In the genomic region with DNA sequence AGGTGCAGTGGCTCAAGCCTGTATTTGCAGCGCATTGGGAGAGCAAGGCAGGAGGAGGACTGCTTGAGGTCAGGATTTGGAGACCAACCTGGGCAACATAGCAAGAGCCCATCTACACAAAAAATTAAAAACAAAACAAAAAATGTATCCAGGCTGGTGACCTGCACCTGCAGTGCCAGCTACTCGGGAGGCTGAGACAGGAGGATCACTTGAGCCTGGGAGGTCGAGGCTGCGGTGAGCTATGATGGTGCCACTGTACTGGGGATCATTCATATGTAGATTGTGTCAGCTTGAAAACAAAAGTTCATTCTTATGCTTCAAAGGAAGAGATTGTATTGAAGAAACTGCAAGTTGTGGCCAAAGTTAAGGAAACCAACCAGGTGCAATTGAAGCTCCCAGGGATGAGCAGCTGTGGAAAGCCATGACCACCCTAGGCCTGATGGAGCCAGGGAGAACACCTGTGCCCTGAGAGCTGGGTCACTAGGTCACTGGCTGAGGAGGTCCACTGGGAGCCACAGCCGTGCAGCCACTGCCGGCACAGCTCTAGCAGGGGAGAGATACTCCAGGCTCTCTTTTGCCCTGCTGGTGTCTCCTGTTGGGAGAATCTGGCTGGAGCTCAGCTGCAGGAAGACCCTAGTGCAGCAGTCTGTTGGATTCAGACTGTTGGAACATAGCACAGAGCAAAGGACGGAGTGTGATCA, we compare ENCODE assay signal across 25 cellular contexts.
"Had no signal": no experiment of that assay in that cellular context is flagged by ENCODE, and none has a peak within 500 bp of the region (broad histone marks: within the 10 kb centered on the region; RNA-seq: fewer than 3 reads in every experiment).

No MANE protein-coding gene starts in this region.

- H3K27ac ChIP-seq: adrenal gland, breast epithelium had no signal

- H3K4me1 ChIP-seq: adrenal gland, breast epithelium had no signal

- ATAC-seq: PC-3, T-helper 17 cell had no signal

- H3K4me3 ChIP-seq: adrenal gland, breast epithelium had no signal

- H3K27me3 Mint-ChIP-seq: activated B cell treated with CpG ODN at 0.5 μM for 24 hours; activated CD4-positive, alpha-beta memory T cell treated with anti-CD3 and anti-CD28 coated beads for 36 hours had no signal

- H3K9me3 Mint-ChIP-seq: activated B cell treated with CpG ODN at 0.5 μM for 24 hours; activated CD4-positive, alpha-beta memory T cell treated with anti-CD3 and anti-CD28 coated beads for 36 hours; activated CD4-positive, alpha-beta T cell treated with anti-CD3 and anti-CD28 coated beads, Interleukin-2, amount 10 ng/mL, durations not matched to agents 7 days and 5 days; activated naive CD8-positive, alpha-beta T cell treated with anti-CD3 and anti-CD28 coated beads, Interleukin-2, amount 10 ng/mL, durations not matched to agents 7 days and 5 days had no signal

- H3K36me3 ChIP-seq: adrenal gland, breast epithelium had no signal

- H3K27ac Mint-ChIP-seq: activated B cell treated with CpG ODN at 0.5 μM for 24 hours; activated CD4-positive, alpha-beta memory T cell treated with anti-CD3 and anti-CD28 coated beads for 36 hours; activated CD4-positive, alpha-beta T cell treated with anti-CD3 and anti-CD28 coated beads, Interleukin-2, amount 10 ng/mL, durations not matched to agents 7 days and 5 days; activated naive CD8-positive, alpha-beta T cell treated with anti-CD3 and anti-CD28 coated beads, Interleukin-2, amount 10 ng/mL, durations not matched to agents 7 days and 5 days; T-helper 17 cell had no signal

- H3K27me3 ChIP-seq: adrenal gland, breast epithelium had no signal

- H3K36me3 Mint-ChIP-seq: activated CD4-positive, alpha-beta memory T cell treated with anti-CD3 and anti-CD28 coated beads for 36 hours; activated naive CD8-positive, alpha-beta T cell treated with anti-CD3 and anti-CD28 coated beads, Interleukin-2, amount 10 ng/mL, durations not matched to agents 7 days and 5 days had no signal

- H3K4me1 Mint-ChIP-seq: activated CD4-positive, alpha-beta T cell treated with anti-CD3 and anti-CD28 coated beads, Interleukin-2, amount 10 ng/mL, durations not matched to agents 7 days and 5 days; activated naive CD8-positive, alpha-beta T cell treated with anti-CD3 and anti-CD28 coated beads, Interleukin-2, amount 10 ng/mL, durations not matched to agents 7 days and 5 days; T-helper 17 cell had no signal

- H3K4me3 Mint-ChIP-seq: activated B cell treated with CpG ODN at 0.5 μM for 24 hours; activated CD4-positive, alpha-beta memory T cell treated with anti-CD3 and anti-CD28 coated beads for 36 hours; activated CD4-positive, alpha-beta T cell treated with anti-CD3 and anti-CD28 coated beads, Interleukin-2, amount 10 ng/mL, durations not matched to agents 7 days and 5 days; activated naive CD8-positive, alpha-beta T cell treated with anti-CD3 and anti-CD28 coated beads, Interleukin-2, amount 10 ng/mL, durations not matched to agents 7 days and 5 days; T-helper 17 cell had no signal

- DNase-seq: activated B cell treated with CpG ODN at 0.5 μM for 24 hours; activated CD4-positive, alpha-beta memory T cell treated with anti-CD3 and anti-CD28 coated beads for 36 hours; activated CD4-positive, alpha-beta T cell treated with anti-CD3 and anti-CD28 coated beads, Interleukin-2, amount 10 ng/mL, durations not matched to agents 7 days and 5 days; activated CD8-positive, alpha-beta memory T cell treated with anti-CD3 and anti-CD28 coated beads for 24 hours; activated naive CD4-positive, alpha-beta T cell treated with anti-CD3 and anti-CD28 coated beads, Interleukin-2, amount 50 U/mL, for 16 hours; activated naive CD8-positive, alpha-beta T cell treated with anti-CD3 and anti-CD28 coated beads, Interleukin-2, amount 10 ng/mL, durations not matched to agents 7 days and 5 days; activated T-cell treated with anti-CD3 and anti-CD28 coated beads, Interleukin-2, amount 50 U/mL, for 1 hour; adrenal gland; aorta; caudate nucleus; KG1; NCI-H1092 treated with DMSO at 0.1 percent for 48 hours; NCI-H1417 treated with DMSO at 0.1 percent for 48 hours; NCI-H1694; NCI-H2029; NCI-H2107; NCI-H2171 treated with DMSO at 0.1 percent for 48 hours; NCI-H226; NCI-H526; NCI-H774; PC-3; SHP77 treated with DMSO at 0.1 percent for 48 hours; T-helper 17 cell; T-helper 9 cell had no signal

- H3K9me3 ChIP-seq: adrenal gland, breast epithelium had no signal
